In the genomic region with DNA sequence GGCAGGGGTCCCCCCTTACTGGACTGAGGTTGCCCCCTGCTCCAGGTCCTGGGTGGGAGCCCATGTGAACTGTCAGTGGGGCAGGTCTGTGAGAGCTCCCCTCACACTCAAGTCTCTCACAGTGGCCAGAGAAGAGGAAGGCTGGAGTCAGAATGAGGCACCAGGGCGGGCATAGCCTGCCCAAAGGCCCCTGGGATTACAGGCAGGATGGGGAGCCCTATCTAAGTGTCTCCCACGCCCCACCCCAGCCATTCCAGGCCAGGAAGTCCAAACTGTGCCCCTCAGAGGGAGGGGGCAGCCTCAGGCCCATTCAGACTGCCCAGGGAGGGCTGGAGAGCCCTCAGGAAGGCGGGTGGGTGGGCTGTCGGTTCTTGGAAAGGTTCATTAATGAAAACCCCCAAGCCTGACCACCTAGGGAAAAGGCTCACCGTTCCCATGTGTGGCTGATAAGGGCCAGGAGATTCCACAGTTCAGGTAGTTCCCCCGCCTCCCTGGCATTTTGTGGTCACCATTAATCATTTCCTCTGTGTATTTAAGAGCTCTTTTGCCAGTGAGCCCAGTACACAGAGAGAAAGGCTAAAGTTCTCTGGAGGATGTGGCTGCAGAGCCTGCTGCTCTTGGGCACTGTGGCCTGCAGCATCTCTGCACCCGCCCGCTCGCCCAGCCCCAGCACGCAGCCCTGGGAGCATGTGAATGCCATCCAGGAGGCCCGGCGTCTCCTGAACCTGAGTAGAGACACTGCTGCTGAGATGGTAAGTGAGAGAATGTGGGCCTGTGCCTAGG, we compare ENCODE assay signal across 12 cellular contexts. TPM values are rescaled to one million over a fixed set of nuclear protein-coding genes. Genes with fewer than 3 reads are reported as not detected.
DNase-seq lines count a peak whose midpoint lies in the region; FAIRE-seq lines count a peak whose summit lies in the region.
"Had no signal": no experiment of that assay in that cellular context is flagged by ENCODE, and none has a peak within 500 bp of the region (broad histone marks: within the 10 kb centered on the region; RNA-seq: fewer than 3 reads in every experiment).

A gene (plus strand): TSS at position 559 of the 783 bp plus-strand sequence. CDS start 35 bp downstream, at position 594.

- H3K36me3 ChIP-seq in skeletal muscle satellite cell (ENCODE audit: insufficient read depth, low read length) (no peaks in the 10 kb centered on the region), SJCRH30 (no peaks in the 10 kb centered on the region)

- H3K4me2 ChIP-seq in skeletal muscle satellite cell (ENCODE audit: low read length): peak within 1 kb of the TSS; percentile 34

- no peaks in the 10 kb centered on the region for H3K27me3 ChIP-seq in skeletal muscle satellite cell (ENCODE audit: control insufficient read depth, insufficient read depth, low read length)
- H3K27me3 ChIP-seq in SJCRH30: no peaks in the 10 kb centered on the region

- H3K9me3 ChIP-seq in skeletal muscle satellite cell (replicated peaks; ENCODE audit: low read length): no peaks in the 10 kb centered on the region
- H3K9me3 ChIP-seq in SJCRH30 (replicated peaks): no peaks in the 10 kb centered on the region

- FAIRE-seq in RCC 7860 (lab: Jason Lieb, UNC): peak; percentile 91
- FAIRE-seq: A204.1, endometrium had no signal

- peaks cover 19% of the 10 kb centered on the region for H3K4me1 ChIP-seq in skeletal muscle satellite cell (ENCODE audit: control insufficient read depth, insufficient read depth, low read length)
- H3K4me1 ChIP-seq in SJCRH30: no peaks in the 10 kb centered on the region

- H3K27ac ChIP-seq in SJCRH30: no peak within 1 kb of the TSS

- no peak within 1 kb of the TSS for H3K9ac ChIP-seq in skeletal muscle satellite cell (ENCODE audit: low read depth, low read length)

- DNase-seq in NCI-H2029 treated with DMSO at 0.1 percent for 48 hours (lab: John Stamatoyannopoulos, UW) (peak; percentile 9), NCI-H2029 (lab: John Stamatoyannopoulos, UW) (no peak), RCC 7860 (ENCODE audit: low spot score) (peak; percentile 91), dermis blood vessel endothelial cell (peak; percentile 66), iPS-NIHi11 (ENCODE audit: low spot score) (no peak), Kasumi-1 (lab: John Stamatoyannopoulos, UW) (no peak), SJCRH30 (no peak)
- DNase-seq: SHP77 treated with DMSO at 0.1 percent for 48 hours had no signal

- H3K4me3 ChIP-seq in skeletal muscle satellite cell (ENCODE audit: low read length) (no peak within 1 kb of the TSS), SJCRH30 (no peak within 1 kb of the TSS)

RNA-seq across cellular contexts. Expression of the gene that starts here (rescaled TPM):
- 0.14 and 0.34 TPM in 2 replicates for total RNA-seq in dermis blood vessel endothelial cell
- total RNA-seq in skeletal muscle satellite cell (2012; rRNA removed): 0.22 TPM in 1 of 2 replicates, not detected in the other
- not detected in 2 replicates for total RNA-seq in SJCRH30 (2014; rRNA removed; shearing (Covaris generic))
- total RNA-seq: left lobe of liver had no signal

Comparison
In these comparisons a context has a peak if more than half of its experiments do, and no peak if none do; other contexts are left out.
1. DNase-seq: peak in NCI-H2029 treated with DMSO at 0.1 percent for 48 hours (single experiment) and RCC 7860 (single experiment); none in NCI-H2029 (single experiment), iPS-NIHi11 (single experiment), Kasumi-1 (0 of 2) and SJCRH30 (0 of 2).
2. Peak in DNase-seq in dermis blood vessel endothelial cell; RNA of the gene not detected or under 1 TPM.